Comparison of ENCODE assay signal across 8 cellular contexts in the genomic region with DNA sequence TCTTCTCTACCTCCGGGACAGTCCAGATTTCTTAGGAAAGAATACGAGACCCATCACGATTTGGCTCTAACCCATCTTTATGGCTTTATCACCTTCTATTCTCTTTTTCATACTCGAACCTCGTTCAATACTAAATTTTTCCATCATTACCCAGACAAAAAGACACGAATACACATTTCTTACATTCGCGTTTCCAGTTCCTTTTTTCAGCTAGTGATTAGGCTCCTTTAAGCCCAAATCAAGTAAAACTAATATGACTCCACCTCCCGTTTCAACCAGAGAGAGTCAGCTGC. TPM values are rescaled to one million over a fixed set of nuclear protein-coding genes. Genes with fewer than 3 reads are reported as not detected.
DNase-seq lines count a peak whose midpoint lies in the region; ATAC-seq and TF ChIP-seq lines count a peak whose summit lies in the region.

No MANE protein-coding gene starts in this region.

- H3K4me3 ChIP-seq in GM12865 (ENCODE audit: low read depth, low read length) (peak overlapping the region; percentile 94), fibroblast of the aortic adventitia (ENCODE audit: low read depth, low read length) (peak overlapping the region; percentile 95), gastrocnemius medialis (peak overlapping the region; percentile 67 to 99 (median 90))

- TF ChIP-seq CTCF in GM12865 (IDR thresholded peaks at IDR 0.05; ENCODE audit: insufficient read depth, low read depth, low read length, missing control alignments) (no peak), fibroblast of the aortic adventitia (IDR thresholded peaks at IDR 0.05; ENCODE audit: insufficient read depth, low read length) (no peak), gastrocnemius medialis (IDR thresholded peaks at IDR 0.05 in 4 of 5, conservative IDR thresholded peaks at IDR 0.05 in 1 of 5) (no peak)

- H3K27ac ChIP-seq in gastrocnemius medialis: peak overlapping the region; percentile 74 to 90 (median 83)

- H3K27me3 ChIP-seq in gastrocnemius medialis: no peaks in the 10 kb centered on the region

- peaks cover 18% of the 10 kb centered on the region for H3K4me1 Mint-ChIP-seq in T-helper 17 cell

- H3K4me3 Mint-ChIP-seq in T-helper 17 cell: peak overlapping the region; percentile 96

- peaks cover 4% of the 10 kb centered on the region for H3K36me3 Mint-ChIP-seq in T-helper 17 cell (ENCODE audit: low read depth)

- H3K27ac Mint-ChIP-seq in T-helper 17 cell: peak overlapping the region; percentile 98

- H3K36me3 ChIP-seq in gastrocnemius medialis: peaks cover 0 to 14% of the 10 kb centered on the region in 2 donors

- H3K27me3 Mint-ChIP-seq in T-helper 17 cell: no peaks in the 10 kb centered on the region

- H3K9me3 ChIP-seq in T-helper 17 cell (ENCODE audit: control insufficient read depth, low read length, poor library complexity, severe bottlenecking): no peaks in the 10 kb centered on the region
- H3K9me3 ChIP-seq in gastrocnemius medialis: no peaks in the 10 kb centered on the region

- H3K4me1 ChIP-seq in gastrocnemius medialis: peaks cover 13 to 14% of the 10 kb centered on the region in 2 donors

- no peak for TF ChIP-seq POLR2A in gastrocnemius medialis (IDR thresholded peaks at IDR 0.05)

- ATAC-seq in T-helper 17 cell (no peak), gastrocnemius medialis (no peak), HG03457 (IDR thresholded peaks at IDR 0.05; ENCODE audit: unreplicated experiment) (no peak)

- in situ Hi-C loops in gastrocnemius medialis (cut with MboI; ENCODE audit: low sequenced_read_pairs in 4 of 4): no loop called here

- intact Hi-C loops in gastrocnemius medialis (cut with DNase I; ENCODE audit: low total_unique reads): no loop called here

- DNase-seq in GM12865 (ENCODE audit: low read depth): no peak
- DNase-seq in T-helper 17 cell: no peak
- DNase-seq in fibroblast of the aortic adventitia (ENCODE audit: low read depth): no peak
- DNase-seq in gastrocnemius medialis: no peak
- no peak for DNase-seq in SW480 (ENCODE audit: low spot score)
- no peak for DNase-seq in foreskin melanocyte
- no peak for DNase-seq in H4 (ENCODE audit: low spot score)

RNA-seq across cellular contexts. Expression of a gene that starts 0.5 kb away (rescaled TPM):
- 1 to 10 TPM; 3.7 to 4.7 TPM for total RNA-seq in T-helper 17 cell
- total RNA-seq in fibroblast of the aortic adventitia (ENCODE audit: low replicate concordance): 9.1 and 17.7 TPM in 2 replicates
- total RNA-seq in gastrocnemius medialis: 10 to 100 TPM in 2 of 4 donors, 1 to 10 TPM in 2; 4.5 to 12.0 (median 7.8) TPM
- total RNA-seq in H4 (2014; rRNA removed; shearing (Covaris generic)): 4.2 and 10.4 TPM in 2 replicates

RNA-seq across cellular contexts. Expression of a gene that starts 7.5 kb away (rescaled TPM):
- total RNA-seq in T-helper 17 cell: 10 to 100 TPM; 51.5 to 69.6 TPM
- 47.7 and 58.8 TPM in 2 replicates for total RNA-seq in fibroblast of the aortic adventitia (ENCODE audit: low replicate concordance)
- 10 to 100 TPM; 29.4 to 45.2 (median 36.6) TPM for total RNA-seq in gastrocnemius medialis
- 16.4 and 28.7 TPM in 2 replicates for total RNA-seq in H4 (2014; rRNA removed; shearing (Covaris generic))

RNA-seq across cellular contexts. Expression of a gene that starts 18.7 kb away (rescaled TPM):
- total RNA-seq in T-helper 17 cell: 1 to 10 TPM; 6.9 to 7.2 TPM
- total RNA-seq in fibroblast of the aortic adventitia (ENCODE audit: low replicate concordance): 4.7 and 6.1 TPM in 2 replicates
- total RNA-seq in gastrocnemius medialis: 1 to 10 TPM; 1.6 to 6.3 (median 2.6) TPM
- total RNA-seq in H4 (2014; rRNA removed; shearing (Covaris generic)): 1.7 and 1.8 TPM in 2 replicates

RNA-seq across cellular contexts. Expression of a gene that starts 28.2 kb away (rescaled TPM):
- total RNA-seq in T-helper 17 cell (10 to 100 TPM; 33.8 to 36.7 TPM), fibroblast of the aortic adventitia (ENCODE audit: low replicate concordance) (38.7 and 50.3 TPM in 2 replicates), gastrocnemius medialis (10 to 100 TPM; 23.7 to 33.8 (median 26.6) TPM)
- 17.3 and 25.0 TPM in 2 replicates for total RNA-seq in H4 (2014; rRNA removed; shearing (Covaris generic))
